30 cellular contexts compared by ENCODE assay signal in the genomic region with DNA sequence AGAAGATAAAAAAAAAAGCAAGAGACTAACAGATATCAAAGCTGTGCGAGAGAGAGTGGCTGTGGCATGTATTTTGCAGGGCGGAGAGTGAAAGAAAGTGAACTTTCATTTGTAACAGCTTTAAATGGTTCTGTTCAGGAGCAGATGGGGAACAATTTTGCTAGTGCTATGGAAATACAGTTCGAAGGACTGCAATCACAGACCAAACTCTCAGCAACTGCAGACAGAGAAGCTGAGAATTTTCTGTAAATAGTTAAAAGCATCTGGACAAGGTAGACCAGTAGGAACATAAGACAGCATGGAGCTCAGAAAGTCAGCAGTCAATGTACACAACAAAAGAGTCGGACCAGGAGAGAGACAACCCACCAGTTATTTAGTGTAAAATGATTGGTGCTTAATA.
"Had no signal": no experiment of that assay in that cellular context is flagged by ENCODE, and none has a peak within 500 bp of the region (broad histone marks: within the 10 kb centered on the region; RNA-seq: fewer than 3 reads in every experiment).

No MANE protein-coding gene starts in this region.

- H3K9me3 Mint-ChIP-seq: activated B cell treated with CpG ODN at 0.5 μM for 24 hours; activated CD8-positive, alpha-beta T cell treated with anti-CD3 and anti-CD28 coated beads for 36 hours; activated naive CD4-positive, alpha-beta T cell treated with anti-CD3 and anti-CD28 coated beads for 36 hours; activated naive CD4-positive, alpha-beta T cell treated with anti-CD3 and anti-CD28 coated beads, Interleukin-2, amount 50 U/mL, for 72 hours; activated naive CD8-positive, alpha-beta T cell treated with anti-CD3 and anti-CD28 coated beads, Interleukin-2, amount 10 ng/mL, durations not matched to agents 7 days and 5 days; activated T-cell treated with anti-CD3 and anti-CD28 coated beads, Interleukin-2, amount 50 U/mL, for 4 hours; activated T-helper 2 cell treated with anti-CD3 and anti-CD28 coated beads, Interferon-gamma antibody, Interleukin-2, Interleukin-4, amounts not matched to agents 10 μg/mL and 5 μg/mL and 100 μg/mL, durations not matched to agents 14 hours and 24 hours and 36 hours; T-helper 2 cell treated with Interferon-gamma antibody and Interleukin-4, amounts not matched to agents 5 μg/mL and 100 μg/mL, for 36 hours had no signal

- ATAC-seq: activated CD4-positive, CD25-positive, alpha-beta regulatory T cell treated with anti-CD3 and anti-CD28 coated beads, Interleukin-2, amount 50 U/mL, for 24 hours; activated CD8-positive, alpha-beta T cell treated with anti-CD3 and anti-CD28 coated beads for 36 hours; activated naive CD4-positive, alpha-beta T cell treated with anti-CD3 and anti-CD28 coated beads, Interleukin-2, amount 50 U/mL, for 72 hours; activated T-cell treated with anti-CD3 and anti-CD28 coated beads, Interleukin-2, amount 50 U/mL, for 4 hours; gastroesophageal sphincter; heart right ventricle; T-helper 17 cell had no signal

- H3K36me3 ChIP-seq: ascending aorta, breast epithelium, cardiac muscle cell, colonic mucosa, gastroesophageal sphincter, heart right ventricle, WERI-Rb-1 had no signal

- H3K36me3 Mint-ChIP-seq: activated naive CD4-positive, alpha-beta T cell treated with anti-CD3 and anti-CD28 coated beads, Interleukin-2, amount 50 U/mL, for 72 hours; activated naive CD8-positive, alpha-beta T cell treated with anti-CD3 and anti-CD28 coated beads, Interleukin-2, amount 10 ng/mL, durations not matched to agents 7 days and 5 days; brain had no signal

- H3K4me3 Mint-ChIP-seq: activated B cell treated with CpG ODN at 0.5 μM for 24 hours; activated CD8-positive, alpha-beta T cell treated with anti-CD3 and anti-CD28 coated beads for 36 hours; activated naive CD4-positive, alpha-beta T cell treated with anti-CD3 and anti-CD28 coated beads for 36 hours; activated naive CD8-positive, alpha-beta T cell treated with anti-CD3 and anti-CD28 coated beads, Interleukin-2, amount 10 ng/mL, durations not matched to agents 7 days and 5 days; activated T-cell treated with anti-CD3 and anti-CD28 coated beads, Interleukin-2, amount 50 U/mL, for 4 hours; T-helper 17 cell; T-helper 2 cell treated with Interferon-gamma antibody and Interleukin-4, amounts not matched to agents 5 μg/mL and 100 μg/mL, for 36 hours had no signal

- H3K27me3 Mint-ChIP-seq: activated CD8-positive, alpha-beta T cell treated with anti-CD3 and anti-CD28 coated beads for 36 hours; brain had no signal

- H3K9me3 ChIP-seq: ascending aorta, breast epithelium, colonic mucosa, gastroesophageal sphincter, heart right ventricle had no signal

- H3K4me1 Mint-ChIP-seq: activated B cell treated with CpG ODN at 0.5 μM for 24 hours; activated naive CD8-positive, alpha-beta T cell treated with anti-CD3 and anti-CD28 coated beads, Interleukin-2, amount 10 ng/mL, durations not matched to agents 7 days and 5 days; brain had no signal

- H3K4me1 ChIP-seq: ascending aorta, breast epithelium, colonic mucosa, gastroesophageal sphincter, heart right ventricle had no signal

- H3K27ac ChIP-seq: ascending aorta, breast epithelium, cardiac muscle cell, colonic mucosa, epithelial cell of prostate, gastroesophageal sphincter, heart right ventricle, WERI-Rb-1 had no signal

- DNase-seq: activated B cell treated with CpG ODN at 0.5 μM for 24 hours; activated CD4-positive, alpha-beta T cell treated with anti-CD3 and anti-CD28 coated beads for 48 hours; activated CD4-positive, alpha-beta T cell treated with anti-CD3 and anti-CD28 coated beads, Interleukin-2, amount 50 U/mL, for 1 hour; activated CD4-positive, alpha-beta T cell treated with anti-CD3 and anti-CD28 coated beads, Interleukin-2, amount 50 U/mL, for 48 hours; activated CD8-positive, alpha-beta memory T cell treated with anti-CD3 and anti-CD28 coated beads for 24 hours; activated CD8-positive, alpha-beta T cell treated with anti-CD3 and anti-CD28 coated beads for 36 hours; activated effector memory CD4-positive, alpha-beta T cell treated with anti-CD3 and anti-CD28 coated beads, Interleukin-2, amount 50 U/mL, for 16 hours; activated naive CD4-positive, alpha-beta T cell treated with anti-CD3 and anti-CD28 coated beads for 36 hours; activated naive CD8-positive, alpha-beta T cell treated with anti-CD3 and anti-CD28 coated beads, Interleukin-2, amount 10 ng/mL, durations not matched to agents 7 days and 5 days; activated T-cell treated with anti-CD3 and anti-CD28 coated beads, Interleukin-2, amount 50 U/mL, for 4 hours; central memory CD4-positive, alpha-beta T cell; cerebellar nuclear complex; colonic mucosa; effector CD8-positive, alpha-beta T cell; foreskin melanocyte; heart right ventricle; T-helper 1 cell; T-helper 17 cell; T1000; WERI-Rb-1 had no signal

- H3K27ac Mint-ChIP-seq: activated B cell treated with CpG ODN at 0.5 μM for 24 hours; activated CD8-positive, alpha-beta T cell treated with anti-CD3 and anti-CD28 coated beads for 36 hours; activated naive CD4-positive, alpha-beta T cell treated with anti-CD3 and anti-CD28 coated beads for 36 hours; activated naive CD4-positive, alpha-beta T cell treated with anti-CD3 and anti-CD28 coated beads, Interleukin-2, amount 50 U/mL, for 72 hours; activated naive CD8-positive, alpha-beta T cell treated with anti-CD3 and anti-CD28 coated beads, Interleukin-2, amount 10 ng/mL, durations not matched to agents 7 days and 5 days; activated T-helper 2 cell treated with anti-CD3 and anti-CD28 coated beads, Interferon-gamma antibody, Interleukin-2, Interleukin-4, amounts not matched to agents 10 μg/mL and 5 μg/mL and 100 μg/mL, durations not matched to agents 14 hours and 24 hours and 36 hours; T-helper 17 cell; T-helper 2 cell treated with Interferon-gamma antibody and Interleukin-4, amounts not matched to agents 5 μg/mL and 100 μg/mL, for 36 hours had no signal

- H3K27me3 ChIP-seq: ascending aorta, breast epithelium, cardiac muscle cell, colonic mucosa, gastroesophageal sphincter had no signal

- H3K4me3 ChIP-seq: ascending aorta, breast epithelium, cardiac muscle cell, colonic mucosa, gastroesophageal sphincter, heart right ventricle had no signal
